8 cellular contexts compared by ENCODE assay signal in genomic region chr2:231926761-231927565, GRCh38. TPM values are rescaled to one million over a fixed set of nuclear protein-coding genes. Genes with fewer than 3 reads are reported as not detected.
DNase-seq lines count a peak whose midpoint lies in the region; ATAC-seq, FAIRE-seq and TF ChIP-seq lines count a peak whose summit lies in the region.

No MANE protein-coding gene starts in this region.

- H3K4me1 Mint-ChIP-seq in neural crest cell, result peaks cover 39% of the 10 kb centered on the region

- WGBS in A549 (ENCODE audit: missing lambda C conversion rate), result 43% methylated on average over 30 of the region's 51 CpGs
- WGBS in esophagus muscularis mucosa, result 10% methylated on average over 22 of the region's 51 CpGs

- peaks cover 51% of the 10 kb centered on the region for H3K27me3 Mint-ChIP-seq in neural crest cell (ENCODE audit: low read depth)

- TF ChIP-seq CTCF in A549 (IDR thresholded peaks at IDR 0.05) (no peak), esophagus muscularis mucosa (IDR thresholded peaks at IDR 0.05) (no peak), neural crest cell (conservative IDR thresholded peaks at IDR 0.05) (no peak)

- no peak for TF ChIP-seq EP300 in A549 (IDR thresholded peaks at IDR 0.05)
- no peak for TF ChIP-seq EP300 in esophagus muscularis mucosa (IDR thresholded peaks at IDR 0.05)

- POLR2A ChIA-PET in A549 (lab: Yijun Ruan, JAX), result no interaction called here

- H3K27ac ChIP-seq in A549, result no peak overlapping the region
- no peak overlapping the region for H3K27ac ChIP-seq in esophagus muscularis mucosa (replicated peaks in 1 of 4)

- H3K27ac Mint-ChIP-seq in neural crest cell (ENCODE audit: unreplicated experiment), result peak overlapping the region; percentile 57

- no peaks in the 10 kb centered on the region for H3K36me3 ChIP-seq in esophagus muscularis mucosa

- CTCF ChIA-PET in A549 (lab: Yijun Ruan, JAX), result interaction anchor here (0.8 to 12.7 kb wide), 14 partner anchors 8 to 517 kb away, joined by 3 to 154 read pairs (median 12); no protein-coding TSS in a partner anchor

- H3K4me1 ChIP-seq in A549 (peaks cover 4% of the 10 kb centered on the region; the same call in 1 of the 3 replicates), esophagus muscularis mucosa (peaks cover 18 to 44% (median 33%) of the 10 kb centered on the region in 4 donors)

- peak overlapping the region; percentile 81 for H3K4me3 Mint-ChIP-seq in neural crest cell

- DNase-seq in A549 (ENCODE audit: low read depth in 1 of 2, low spot score in 1 of 2), result no peak
- no peak for DNase-seq in esophagus muscularis mucosa (ENCODE audit: extremely low spot score)
- DNase-seq in neural crest cell (ENCODE audit: low read depth, low spot score), result no peak
- DNase-seq in cerebellum (ENCODE audit: low spot score), result no peak
- no peak for DNase-seq in HuH-7 (ENCODE audit: low spot score)

- peaks cover 4 to 89% (median 20%) of the 10 kb centered on the region in 4 donors for H3K27me3 ChIP-seq in esophagus muscularis mucosa

- TF ChIP-seq POLR2A in A549 (IDR thresholded peaks at IDR 0.05; ENCODE audit: low read length), result no peak
- TF ChIP-seq POLR2A in GM18505 (IDR thresholded peaks at IDR 0.05; ENCODE audit: borderline replicate concordance, extremely low read depth, insufficient read depth, insufficient read length), result no peak
- TF ChIP-seq POLR2A in esophagus muscularis mucosa (IDR thresholded peaks at IDR 0.05; ENCODE audit: low read depth), result no peak

- peak in 1 of 2 experiments; percentile 1; a peak in 2 of 6 replicates for ATAC-seq in A549
- peak; percentile 41 for ATAC-seq in GM18505 (IDR thresholded peaks at IDR 0.05; ENCODE audit: unreplicated experiment)
- 0 out of 3 replicates have a peak, but pooled peaks have one; percentile 1 for ATAC-seq in SK-N-SH treated with all-trans-retinoic acid at 6 μM for 48 hours
- no peak for ATAC-seq in GM18909 (IDR thresholded peaks at IDR 0.05; ENCODE audit: poor library complexity, unreplicated experiment)

- peaks cover 6% of the 10 kb centered on the region for H3K36me3 Mint-ChIP-seq in neural crest cell (ENCODE audit: low read depth)

- FAIRE-seq in A549 (lab: Jason Lieb, UNC), result no peak

- H3K9me3 ChIP-seq in A549 (no peaks in the 10 kb centered on the region), esophagus muscularis mucosa (no peaks in the 10 kb centered on the region)

- no peaks in the 10 kb centered on the region for H3K9me3 Mint-ChIP-seq in neural crest cell

- intact Hi-C loops in esophagus muscularis mucosa (cut with DNase I), result loop anchor here (5.0 kb wide), 1 partner anchor 215 kb away; no protein-coding TSS in a partner anchor

- peak overlapping the region; percentile 85 for H3K4me2 ChIP-seq in A549

- TF ChIP-seq RAD21 in A549 (conservative IDR thresholded peaks at IDR 0.05 in 1 of 2, IDR thresholded peaks at IDR 0.05 in 1 of 2), result no peak

- H3K4me3 ChIP-seq in A549 (peak overlapping the region; percentile 47), esophagus muscularis mucosa (peak overlapping the region; percentile 46 to 62 (median 52))

TF ChIP-seq in A549, 52 proteins besides CTCF, POLR2A, EP300 and RAD21:
- TF ChIP-seq ELK1 (IDR thresholded peaks at IDR 0.05; ENCODE audit: low read depth, low read length), result no peak
- no peak for TF ChIP-seq POLR2AphosphoS2 (conservative IDR thresholded peaks at IDR 0.05; ENCODE audit: low read length)
- no peak for TF ChIP-seq BHLHE40 (IDR thresholded peaks at IDR 0.05; ENCODE audit: low read depth, low read length)
- no peak for TF ChIP-seq ZNF302 (CRISPR knock-in tag; IDR thresholded peaks at IDR 0.05)
- TF ChIP-seq TFCP2L1 (CRISPR knock-in tag; IDR thresholded peaks at IDR 0.05), result no peak
- no peak for TF ChIP-seq HOXB5 (CRISPR knock-in tag; IDR thresholded peaks at IDR 0.05)

TF ChIP-seq in SK-N-SH treated with all-trans-retinoic acid at 6 μM for 48 hours, 23 proteins besides CTCF, POLR2A, EP300 and RAD21:
- no peak for TF ChIP-seq CSRNP3 (CRISPR knock-in tag; IDR thresholded peaks at IDR 0.05)
- no peak for TF ChIP-seq POU6F1 (CRISPR knock-in tag; IDR thresholded peaks at IDR 0.05; ENCODE audit: borderline replicate concordance, low read depth)
- no peak for TF ChIP-seq CREB5 (CRISPR knock-in tag; IDR thresholded peaks at IDR 0.05; ENCODE audit: low read depth)

RNA-seq across cellular contexts. Expression of gene NPPC, which starts 0.8 kb away (rescaled TPM):
- polyA plus RNA-seq in A549 (2011; rRNA removed) (not detected in 2 replicates), A549 (2017; fragmentation: RNase III; extraction: RNeasy Plus Mini Kit Qiagen cat#74134 plus additional on column Dnase treatment) (0.12 TPM in 1 of 3 replicates, not detected in the others)
- polyA plus RNA-seq in A549 (2012; cell fraction: cytosol; rRNA removed), result 0.19 TPM in 2 replicates
- polyA plus RNA-seq in A549 (2012; cell fraction: nucleus; rRNA removed), result 0.07 TPM in 1 of 2 replicates, not detected in the other
- not detected in 2 replicates for polyA minus RNA-seq in A549 (2011; rRNA and poly(A)+ RNA removed)
- total RNA-seq in esophagus muscularis mucosa (under 1 TPM in 2 of 4 donors, not detected in 2; 0.66 to 0.98 TPM), neural crest cell (12.7 and 16.5 TPM in 2 replicates), cerebellum (2.0 TPM)

RNA-seq across cellular contexts. Expression of gene DIS3L2, which starts 34.5 kb away (rescaled TPM):
- polyA plus RNA-seq in A549 (2011; rRNA removed), result 15.4 and 16.7 TPM in 2 replicates
- polyA plus RNA-seq in A549 (2012; cell fraction: cytosol; rRNA removed), result 15.9 and 20.9 TPM in 2 replicates
- 61.4 and 73.3 TPM in 2 replicates for polyA plus RNA-seq in A549 (2012; cell fraction: nucleus; rRNA removed)
- polyA plus RNA-seq in A549 (2017; fragmentation: RNase III; extraction: RNeasy Plus Mini Kit Qiagen cat#74134 plus additional on column Dnase treatment), result 14.9 to 15.7 TPM (median 15.6 TPM) in 3 replicates
- 19.5 and 23.2 TPM in 2 replicates for polyA minus RNA-seq in A549 (2011; rRNA and poly(A)+ RNA removed)
- 10 to 100 TPM; 16.1 to 26.7 (median 22.0) TPM for total RNA-seq in esophagus muscularis mucosa
- 47.2 and 51.9 TPM in 2 replicates for total RNA-seq in neural crest cell
- 44.3 TPM for total RNA-seq in cerebellum
